In genomic region chr2:72143441-72144356, GRCh38 we compare ENCODE assay signal across 9 cellular contexts. TPM values are rescaled to one million over a fixed set of nuclear protein-coding genes. Genes with fewer than 3 reads are reported as not detected.
A peak's percentile ranks its signal among the peaks of the same experiment; 100 is the strongest.
DNase-seq lines count a peak whose midpoint lies in the region; ATAC-seq and TF ChIP-seq lines count a peak whose summit lies in the region.
"Had no signal": no experiment of that assay in that cellular context is flagged by ENCODE, and none has a peak within 500 bp of the region (broad histone marks: within the 10 kb centered on the region; RNA-seq: fewer than 3 reads in every experiment).

No MANE protein-coding gene starts in this region.

- H2BK15ac ChIP-seq in neuronal stem cell (ENCODE audit: low read length) = peak overlapping the region; percentile 87

- H2AFZ ChIP-seq in neuronal stem cell (ENCODE audit: low read length) = peak overlapping the region; percentile 82

- no peak for TF ChIP-seq CTCF in RWPE1 (conservative IDR thresholded peaks at IDR 0.05; ENCODE audit: low read depth)

- H3K4me2 ChIP-seq in BLaER1 (peak overlapping the region; percentile 97), neuronal stem cell (ENCODE audit: insufficient read depth, low read length, poor library complexity, severe bottlenecking) (peak overlapping the region; percentile 91)

- H2BK120ac ChIP-seq in neuronal stem cell (ENCODE audit: low read depth, low read length) = peak overlapping the region; percentile 62

- H4K20me1 ChIP-seq in BLaER1 = peaks cover 52% of the 10 kb centered on the region

- H2BK5ac ChIP-seq in neuronal stem cell (ENCODE audit: low read length) = peak overlapping the region; percentile 61

- WGBS in neuronal stem cell (ENCODE audit: extremely low coverage in 2 of 2, insufficient read length in 2 of 2, insufficient replicate concordance in 1 of 2), 2 donors = no CpG with 5 or more reads among the region's 70 CpGs

- DNase-seq in RWPE1 (ENCODE audit: low spot score) (no peak), Right ventricle myocardium superior (peak; percentile 62), neuronal stem cell (ENCODE audit: low spot score) (no peak)
- DNase-seq: NCI-H1436 had no signal

- peaks cover 5% of the 10 kb centered on the region; the same call in 1 of the 2 replicates for H3K9me3 ChIP-seq in BLaER1
- H3K9me3 ChIP-seq in neuronal stem cell (replicated peaks in 1 of 2; ENCODE audit: control insufficient read depth in 2 of 2, insufficient read depth in 1 of 2, low read depth in 1 of 2, low read length in 2 of 2) = peaks cover 5 to 10% of the 10 kb centered on the region in 2 donors

- H3K4me3 ChIP-seq in BLaER1 (0 out of 2 replicates have a peak overlapping the region, but pooled peaks have one; percentile 26), neuronal stem cell (ENCODE audit: low read length in 2 of 2) (peak overlapping the region; percentile 8 to 72)

- peak overlapping the region; percentile 93 for H3K18ac ChIP-seq in neuronal stem cell (ENCODE audit: low read length)

- H4K91ac ChIP-seq in neuronal stem cell (ENCODE audit: low read depth, low read length, poor library complexity) = no peak overlapping the region

- no peak overlapping the region for H4K8ac ChIP-seq in neuronal stem cell (ENCODE audit: low read depth, low read length)

- peak overlapping the region; percentile 91 for H2AK5ac ChIP-seq in neuronal stem cell (ENCODE audit: low read depth, low read length)

- CTCF ChIA-PET in RWPE1 (lab: Yijun Ruan, JAX) = interaction anchor here (0.8 kb wide), 1 partner anchor 220 kb away, joined by 3 read pairs; no protein-coding TSS in a partner anchor

- intact Hi-C loops in Right ventricle myocardium superior (cut with DNase I) = loop anchor here (10.0 kb wide), 1 partner anchor 529 kb away; no protein-coding TSS in a partner anchor

- H3K9ac ChIP-seq in BLaER1 = no peak overlapping the region
- peak overlapping the region; percentile 74 for H3K9ac ChIP-seq in neuronal stem cell (ENCODE audit: low read depth, low read length, poor library complexity)

- H3K27me3 ChIP-seq in BLaER1 (peaks cover 76% of the 10 kb centered on the region), neuronal stem cell (ENCODE audit: control insufficient read depth in 3 of 3, insufficient read depth in 3 of 3, low read depth in 1 of 3, low read length in 3 of 3) (peaks cover 28 to 92% (median 68%) of the 10 kb centered on the region in 3 experiments)

- peak overlapping the region; percentile 62 for H3K23ac ChIP-seq in neuronal stem cell (ENCODE audit: low read depth, low read length, poor library complexity)

- H3K36me3 ChIP-seq in BLaER1 = no peaks in the 10 kb centered on the region
- H3K36me3 ChIP-seq in neuronal stem cell (replicated peaks in 1 of 2; ENCODE audit: control insufficient read depth in 2 of 2, insufficient read depth in 2 of 2, low read length in 2 of 2) = no peaks in the 10 kb centered on the region

- peak overlapping the region; percentile 65 for H2BK12ac ChIP-seq in neuronal stem cell (ENCODE audit: low read length)

- peak overlapping the region; percentile 76 for H3K14ac ChIP-seq in neuronal stem cell (ENCODE audit: low read length)

- H3K79me1 ChIP-seq in neuronal stem cell (ENCODE audit: low read depth, low read length) = no peaks in the 10 kb centered on the region

- POLR2A ChIA-PET in RWPE1 (lab: Yijun Ruan, JAX; ENCODE audit: low non-redundant PET) = no interaction called here

- peak; percentile 28 for ATAC-seq in Right ventricle myocardium superior (ENCODE audit: poor library complexity)
- ATAC-seq in GM21825 (IDR thresholded peaks at IDR 0.05; ENCODE audit: unreplicated experiment) = no peak
- ATAC-seq in HG02759 (IDR thresholded peaks at IDR 0.05; ENCODE audit: unreplicated experiment) = no peak
- no peak for ATAC-seq in esophagus mucosa
- ATAC-seq in HG03045 (IDR thresholded peaks at IDR 0.05; ENCODE audit: unreplicated experiment) = no peak

- peaks cover 52% of the 10 kb centered on the region for H3K4me1 ChIP-seq in BLaER1
- H3K4me1 ChIP-seq in neuronal stem cell (ENCODE audit: control insufficient read depth in 2 of 2, insufficient read depth in 1 of 2, low read depth in 1 of 2, low read length in 2 of 2) = peaks cover 13 to 27% of the 10 kb centered on the region in 2 donors

- H3K27ac ChIP-seq in BLaER1 (no peak overlapping the region), RWPE1 (peak overlapping the region; percentile 83), neuronal stem cell (replicated peaks; ENCODE audit: low read length) (no peak overlapping the region)

- H3K4ac ChIP-seq in neuronal stem cell (ENCODE audit: low read length) = no peak overlapping the region

RNA-seq across cellular contexts. Expression of gene CYP26B1, which starts 4.0 kb away (rescaled TPM):
- total RNA-seq in Right ventricle myocardium superior = 4.4 TPM
- 1.0 TPM for polyA plus RNA-seq in neuronal stem cell (2013, experiment 1 of 2)
- 0.68 TPM for polyA plus RNA-seq in neuronal stem cell (2013, experiment 2 of 2)
- total RNA-seq in esophagus mucosa = 1.9 TPM
